ENCODE assay signal across 9 cellular contexts in the genomic region with DNA sequence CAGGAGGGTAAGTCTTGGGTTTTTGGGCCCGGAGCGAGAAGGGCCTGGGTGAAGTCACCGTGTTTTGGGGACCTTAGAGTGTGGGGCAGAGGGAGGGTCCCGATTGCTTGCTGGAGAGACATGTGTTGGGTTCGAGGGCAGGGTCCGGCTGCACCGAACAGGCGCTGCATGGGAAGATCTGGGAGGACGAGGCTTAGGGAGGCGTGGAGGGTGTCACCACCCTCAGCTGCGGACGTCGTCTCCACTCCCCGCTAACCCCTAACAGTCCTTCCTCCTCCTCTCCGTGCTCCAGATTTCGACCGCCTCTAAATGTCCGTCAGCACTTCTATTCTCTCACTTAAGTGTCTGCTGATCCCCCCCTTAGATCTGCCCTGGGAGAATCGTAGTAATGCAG. TPM values are rescaled to one million over a fixed set of nuclear protein-coding genes. Genes with fewer than 3 reads are reported as not detected.
DNase-seq lines count a peak whose midpoint lies in the region; ATAC-seq, FAIRE-seq and TF ChIP-seq lines count a peak whose summit lies in the region.
"Not testable (repeated sequence)": the region's sequence is repeated elsewhere in the genome, so short reads cannot be mapped to it uniquely, and the experiment has no call there.
"Had no signal": no experiment of that assay in that cellular context is flagged by ENCODE, and none has a peak within 500 bp of the region (broad histone marks: within the 10 kb centered on the region; RNA-seq: fewer than 3 reads in every experiment).

No MANE protein-coding gene starts in this region.

- not testable (repeated sequence) for DNase-seq in CD4-positive, alpha-beta T cell; astrocyte of the spinal cord (ENCODE audit: low read depth, low spot score); fibroblast of lung (ENCODE audit: low read depth in 2 of 2); HepG2 (ENCODE audit: low spot score); testis
- peak; percentile 8 for DNase-seq in WERI-Rb-1
- peak in 1 of 5 donors; percentile 21 for DNase-seq in ovary

- not testable (repeated sequence) for H3K9me3 ChIP-seq in CD4-positive, alpha-beta T cell (ENCODE audit: control insufficient read depth, low read length); KOPT-K1 (ENCODE audit: insufficient read depth, low read length, poor library complexity, severe bottlenecking); WERI-Rb-1 (ENCODE audit: severe bottlenecking); fibroblast of lung (ENCODE audit: control insufficient read depth, insufficient read depth, low read depth, low read length); HepG2 (ENCODE audit: low read length); ovary; testis

- FAIRE-seq in HepG2 (lab: Jason Lieb, UNC): not testable (repeated sequence)

- H3K79me2 ChIP-seq in fibroblast of lung (ENCODE audit: control insufficient read depth, insufficient read depth, low read length) (peaks cover 13% of the 10 kb centered on the region), HepG2 (ENCODE audit: insufficient read depth, low read length) (peaks cover 20% of the 10 kb centered on the region)

- H3K4me1 ChIP-seq in fibroblast of lung (ENCODE audit: control insufficient read depth, extremely low read depth, insufficient read depth, low read length); HepG2 (ENCODE audit: insufficient read depth, low read length); ovary (ENCODE audit: insufficient read depth); testis: not testable (repeated sequence)

- ATAC-seq in CD4-positive, alpha-beta T cell (ENCODE audit: poor library complexity); HepG2: not testable (repeated sequence)

- peaks cover 28% of the 10 kb centered on the region for H3K36me3 Mint-ChIP-seq in CD4-positive, alpha-beta T cell (ENCODE audit: low read depth)

- peaks cover 15% of the 10 kb centered on the region for H3K36me3 ChIP-seq in KOPT-K1 (ENCODE audit: insufficient read depth, low read length)
- H3K36me3 ChIP-seq in WERI-Rb-1; fibroblast of lung (ENCODE audit: control insufficient read depth, insufficient read depth, low read length); HepG2 (replicated peaks in 1 of 2; ENCODE audit: control insufficient read depth in 1 of 2, insufficient read depth in 2 of 2, low read length in 2 of 2); ovary; testis (ENCODE audit: low read depth, missing control alignments): not testable (repeated sequence)

- not testable (repeated sequence) for H2AFZ ChIP-seq in fibroblast of lung (ENCODE audit: low read length); HepG2 (ENCODE audit: low read length)

- in situ Hi-C loops in astrocyte of the spinal cord (cut with HindIII; ENCODE audit: low sequenced_read_pairs); HepG2 (cut with HindIII; ENCODE audit: extremely low pct_ligation_motif_present, low pct_unique_long_range_greater_than_20kb): not testable (repeated sequence)

- not testable (repeated sequence) for H3K9me3 Mint-ChIP-seq in CD4-positive, alpha-beta T cell

- TF ChIP-seq CTCF in CD4-positive, alpha-beta T cell (IDR thresholded peaks at IDR 0.05); WERI-Rb-1 (IDR thresholded peaks at IDR 0.05; ENCODE audit: low read depth, low read length); astrocyte of the spinal cord (IDR thresholded peaks at IDR 0.05; ENCODE audit: low read depth, low read length); fibroblast of lung (conservative IDR thresholded peaks at IDR 0.05 in 1 of 2, IDR thresholded peaks at IDR 0.05 in 1 of 2; ENCODE audit: low read depth in 1 of 2, low read length in 2 of 2); HepG2 (CRISPR knock-in tag; IDR thresholded peaks at IDR 0.05); ovary (IDR thresholded peaks at IDR 0.05); testis (IDR thresholded peaks at IDR 0.05): not testable (repeated sequence)

- TF ChIP-seq POLR2A in HepG2 (IDR thresholded peaks at IDR 0.05; ENCODE audit: insufficient read depth in 1 of 2, low read depth in 2 of 2, low read length in 2 of 2); ovary (IDR thresholded peaks at IDR 0.05); testis (IDR thresholded peaks at IDR 0.05): not testable (repeated sequence)

- H3K4me1 Mint-ChIP-seq in CD4-positive, alpha-beta T cell (ENCODE audit: low read depth): peaks cover 29% of the 10 kb centered on the region

- peak overlapping the region; percentile 87 for H3K27ac Mint-ChIP-seq in CD4-positive, alpha-beta T cell

- H3K4me2 ChIP-seq in fibroblast of lung (ENCODE audit: extremely low read depth, insufficient read depth, low read length): peak overlapping the region; percentile 44
- peak overlapping the region; percentile 71 for H3K4me2 ChIP-seq in HepG2 (ENCODE audit: low read depth, low read length)

- H3K4me3 ChIP-seq in WERI-Rb-1 (ENCODE audit: low read depth, low read length) (peak overlapping the region; percentile 80), astrocyte of the spinal cord (ENCODE audit: low read depth, low read length) (peak overlapping the region; percentile 75), fibroblast of lung (replicated peaks in 1 of 4; ENCODE audit: control extremely low read depth in 1 of 4, insufficient read depth in 1 of 4, low read depth in 3 of 4, low read length in 4 of 4) (peak overlapping the region; percentile 57 to 74 (median 67)), HepG2 (replicated peaks in 1 of 3; ENCODE audit: insufficient read depth in 1 of 3, low read depth in 2 of 3, low read length in 3 of 3) (peak overlapping the region; percentile 63 to 84 (median 80); a peak in 5 of 6 replicates), ovary (peak overlapping the region; percentile 98), testis (peak overlapping the region; percentile 96 to 99)

- not testable (repeated sequence) for TF ChIP-seq EP300 in HepG2 (IDR thresholded peaks at IDR 0.05; ENCODE audit: low read depth in 2 of 2, low read length in 2 of 2); HepG2 (CRISPR knock-in tag; IDR thresholded peaks at IDR 0.05; ENCODE audit: borderline replicate concordance); ovary (IDR thresholded peaks at IDR 0.05)

- not testable (repeated sequence) for H3K27ac ChIP-seq in CD4-positive, alpha-beta T cell (ENCODE audit: low read depth, low read length)
- H3K27ac ChIP-seq in KOPT-K1 (ENCODE audit: low read depth, low read length, poor library complexity, severe bottlenecking) (peak overlapping the region; percentile 75), WERI-Rb-1 (peak overlapping the region; percentile 87), fibroblast of lung (ENCODE audit: insufficient read depth, low read length) (peak overlapping the region; percentile 79), HepG2 (ENCODE audit: extremely low read length, insufficient read depth, low read length) (peak overlapping the region; percentile 69), ovary (peak overlapping the region; percentile 9 to 74), testis (peak overlapping the region; percentile 89 to 92)

- not testable (repeated sequence) for H3K27me3 Mint-ChIP-seq in CD4-positive, alpha-beta T cell

- peak overlapping the region; percentile 97 for H3K4me3 Mint-ChIP-seq in CD4-positive, alpha-beta T cell

- H3K9ac ChIP-seq in fibroblast of lung (ENCODE audit: insufficient read depth, low read length) (peak overlapping the region; percentile 85), HepG2 (ENCODE audit: insufficient read depth, low read depth, low read length) (peak overlapping the region; percentile 83)

- intact Hi-C loops in CD4-positive, alpha-beta T cell (cut with DNase I, micrococcal nuclease); HepG2 (cut with micrococcal nuclease; ENCODE audit: unreplicated experiment); ovary (cut with DNase I); testis (cut with DNase I; ENCODE audit: low total_unique reads): not testable (repeated sequence)

- H4K20me1 ChIP-seq in fibroblast of lung (ENCODE audit: control insufficient read depth, extremely low read depth, insufficient read depth, low read length); HepG2 (ENCODE audit: insufficient read depth, low read length): not testable (repeated sequence)

- not testable (repeated sequence) for BruUV-seq in HepG2 (replicated peaks; lab: Mats Ljungman, UMichigan)

- CTCF ChIA-PET in CD4-positive, alpha-beta T cell (lab: Charles Lee); HepG2 (lab: Yijun Ruan, JAX; ENCODE audit: low intra/inter-chr PET ratio, low total read pairs): not testable (repeated sequence)

- not testable (repeated sequence) for H3K27me3 ChIP-seq in CD4-positive, alpha-beta T cell (ENCODE audit: control insufficient read depth, insufficient read depth, low read length); WERI-Rb-1 (ENCODE audit: insufficient read depth, low read depth, severe bottlenecking); fibroblast of lung (ENCODE audit: control insufficient read depth, insufficient read depth, low read length); HepG2 (ENCODE audit: control insufficient read depth in 1 of 2, insufficient read depth in 2 of 2, low read length in 2 of 2); ovary; testis

- not testable (repeated sequence) for TF ChIP-seq RAD21 in HepG2 (CRISPR knock-in tag; IDR thresholded peaks at IDR 0.05)

- POLR2A ChIA-PET in CD4-positive, alpha-beta T cell (lab: Charles Lee); HepG2 (lab: Yijun Ruan, JAX): not testable (repeated sequence)

- WGBS in HepG2 (ENCODE audit: low lambda C conversion rate): 0% methylated on average over 16 of the region's 19 CpGs
- 0 to 1% (median 0%) methylated on average over 18 to 19 of the region's 19 CpGs for WGBS in ovary, 3 donors
- 0 to 2% methylated on average over 9 to 18 of the region's 19 CpGs for WGBS in testis, 2 donors

RNA-seq across cellular contexts. Expression of a gene that starts 6.8 kb away (rescaled TPM):
- under 1 TPM in 1 of 2 experiments, not detected in 1; 0.53 TPM for total RNA-seq in CD4-positive, alpha-beta T cell
- total RNA-seq in fibroblast of lung (0.17 and 0.51 TPM in 2 replicates), HepG2 (2016; rRNA removed; fragmentation: Illumina TruSeq; extraction: Trizol) (0.08 and 0.11 TPM in 2 replicates), ovary (1 to 10 TPM in 2 of 7 donors, under 1 TPM in 5; 0.11 to 1.7 (median 0.62) TPM), testis (1 to 10 TPM in 1 of 2 donors, under 1 TPM in 1; 0.68 to 1.3 TPM)
- polyA plus RNA-seq in fibroblast of lung (not detected in 2 replicates), HepG2 (2011; rRNA removed) (0.13 TPM in 1 of 2 replicates, not detected in the other), ovary (under 1 TPM; 0.15 to 0.71 TPM), testis (ENCODE audit: insufficient read depth, low read depth, low replicate concordance) (4.1 TPM)
- 0.14 TPM in 1 of 2 replicates, not detected in the other for polyA plus RNA-seq in fibroblast of lung (2012)
- not detected in 2 replicates for polyA minus RNA-seq in fibroblast of lung (ENCODE audit: low replicate concordance)
- total RNA-seq in HepG2 (2016; cell fraction: cytosol; rRNA removed; fragmentation: Illumina TruSeq; extraction: Trizol; ENCODE audit: low read depth): not detected in 2 replicates
- not detected in 2 replicates for total RNA-seq in HepG2 (2016; cell fraction: insoluble cytoplasmic fraction; rRNA removed; fragmentation: Illumina TruSeq; extraction: Trizol)
- not detected in 2 replicates for total RNA-seq in HepG2 (2016; cell fraction: membrane; rRNA removed; fragmentation: Illumina TruSeq; extraction: Trizol)
- total RNA-seq in HepG2 (2016; cell fraction: nucleus; rRNA removed; fragmentation: Illumina TruSeq; extraction: Trizol): not detected in 2 replicates
- not detected in 2 replicates for polyA plus RNA-seq in HepG2 (2011; cell fraction: cytosol; rRNA removed)
- polyA plus RNA-seq in HepG2 (2011; cell fraction: nucleus; rRNA removed): not detected in 2 replicates
- polyA plus RNA-seq in HepG2 (2012): 0.15 TPM in 2 replicates
- polyA plus RNA-seq in HepG2 (2016; cell fraction: cytosol; fragmentation: Illumina TruSeq; extraction: Trizol; ENCODE audit: low read depth): not detected in 2 replicates
- polyA plus RNA-seq in HepG2 (2016; cell fraction: insoluble cytoplasmic fraction; fragmentation: Illumina TruSeq; extraction: Trizol; ENCODE audit: low read depth): not detected in 2 replicates
- not detected in 2 replicates for polyA plus RNA-seq in HepG2 (2016; cell fraction: membrane; fragmentation: Illumina TruSeq; extraction: Trizol; ENCODE audit: low read depth)
- 0.25 TPM in 1 of 2 replicates, not detected in the other for polyA plus RNA-seq in HepG2 (2016; cell fraction: nucleus; fragmentation: Illumina TruSeq; extraction: Trizol; ENCODE audit: insufficient read depth, low read depth)
- polyA minus RNA-seq in HepG2 (2011; rRNA and poly(A)+ RNA removed; ENCODE audit: low replicate concordance): not detected in 2 replicates
- polyA minus RNA-seq in HepG2 (2011; cell fraction: cytosol; rRNA and poly(A)+ RNA removed): not detected in 2 replicates
- polyA minus RNA-seq in HepG2 (2011; cell fraction: nucleus; rRNA and poly(A)+ RNA removed): 0.13 TPM in 1 of 2 replicates, not detected in the other
- total RNA-seq: dermis blood vessel endothelial cell had no signal

RNA-seq across cellular contexts. Expression of a gene that starts 39.5 kb away (rescaled TPM):
- 1 to 10 TPM; 1.3 to 2.6 TPM for total RNA-seq in CD4-positive, alpha-beta T cell
- total RNA-seq in fibroblast of lung: under 0.01 and 0.50 TPM in 2 replicates
- polyA plus RNA-seq in fibroblast of lung: not detected in 2 replicates
- polyA plus RNA-seq in fibroblast of lung (2012): not detected in 2 replicates
- not detected in 2 replicates for polyA minus RNA-seq in fibroblast of lung (ENCODE audit: low replicate concordance)
- total RNA-seq in HepG2 (2016; rRNA removed; fragmentation: Illumina TruSeq; extraction: Trizol): not detected in 2 replicates
- total RNA-seq in HepG2 (2016; cell fraction: cytosol; rRNA removed; fragmentation: Illumina TruSeq; extraction: Trizol; ENCODE audit: low read depth): 0.10 TPM in 1 of 2 replicates, not detected in the other
- 0.11 TPM in 1 of 2 replicates, not detected in the other for total RNA-seq in HepG2 (2016; cell fraction: insoluble cytoplasmic fraction; rRNA removed; fragmentation: Illumina TruSeq; extraction: Trizol)
- total RNA-seq in HepG2 (2016; cell fraction: membrane; rRNA removed; fragmentation: Illumina TruSeq; extraction: Trizol): 0.10 TPM in 1 of 2 replicates, not detected in the other
- 2.0 TPM in 1 of 2 replicates, not detected in the other for total RNA-seq in HepG2 (2016; cell fraction: nucleus; rRNA removed; fragmentation: Illumina TruSeq; extraction: Trizol)
- polyA plus RNA-seq in HepG2 (2011; rRNA removed): not detected in 2 replicates
- not detected in 2 replicates for polyA plus RNA-seq in HepG2 (2011; cell fraction: cytosol; rRNA removed)
- 0.13 and 0.14 TPM in 2 replicates for polyA plus RNA-seq in HepG2 (2011; cell fraction: nucleus; rRNA removed)
- polyA plus RNA-seq in HepG2 (2012): not detected in 2 replicates
- not detected in 2 replicates for polyA plus RNA-seq in HepG2 (2016; cell fraction: cytosol; fragmentation: Illumina TruSeq; extraction: Trizol; ENCODE audit: low read depth)
- not detected in 2 replicates for polyA plus RNA-seq in HepG2 (2016; cell fraction: insoluble cytoplasmic fraction; fragmentation: Illumina TruSeq; extraction: Trizol; ENCODE audit: low read depth)
- not detected in 2 replicates for polyA plus RNA-seq in HepG2 (2016; cell fraction: membrane; fragmentation: Illumina TruSeq; extraction: Trizol; ENCODE audit: low read depth)
- not detected in 2 replicates for polyA plus RNA-seq in HepG2 (2016; cell fraction: nucleus; fragmentation: Illumina TruSeq; extraction: Trizol; ENCODE audit: insufficient read depth, low read depth)
- polyA minus RNA-seq in HepG2 (2011; rRNA and poly(A)+ RNA removed; ENCODE audit: low replicate concordance): 0.82 and 1.7 TPM in 2 replicates
- polyA minus RNA-seq in HepG2 (2011; cell fraction: cytosol; rRNA and poly(A)+ RNA removed): not detected in 2 replicates
- polyA minus RNA-seq in HepG2 (2011; cell fraction: nucleus; rRNA and poly(A)+ RNA removed): 0.62 and 1.8 TPM in 2 replicates
- total RNA-seq in ovary: 100 to 1,000 TPM in 1 of 7 donors, 10 to 100 TPM in 1, 1 to 10 TPM in 5; 1.7 to 607 (median 4.1) TPM
- 1 to 10 TPM in 1 of 2 donors, under 1 TPM in 1; 0.78 to 2.0 TPM for polyA plus RNA-seq in ovary
- total RNA-seq in testis: 10 to 100 TPM; 19.1 to 27.1 TPM
- 66.8 TPM for polyA plus RNA-seq in testis (ENCODE audit: insufficient read depth, low read depth, low replicate concordance)
